23 cellular contexts compared by ENCODE assay signal in the genomic region with DNA sequence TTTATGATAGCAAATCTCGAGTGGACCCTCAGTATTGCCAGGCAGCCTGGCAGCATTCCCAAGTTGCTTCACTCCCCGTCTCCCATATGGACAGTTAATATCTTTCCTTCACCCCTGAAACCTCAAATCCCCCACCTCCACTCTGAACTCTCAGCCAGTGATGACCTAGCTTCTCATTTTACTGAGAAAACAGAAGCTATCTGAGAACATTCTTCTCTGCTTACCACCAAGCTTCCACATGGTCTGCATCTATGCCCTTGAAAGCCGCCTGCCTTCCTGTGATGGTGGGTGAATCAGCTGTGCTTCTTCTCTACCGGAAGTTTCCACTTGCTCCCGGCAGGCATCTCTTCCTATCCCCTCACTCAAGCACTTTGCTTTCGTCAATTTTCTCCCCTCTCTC.
DNase-seq lines count a peak whose midpoint lies in the region; ATAC-seq and TF ChIP-seq lines count a peak whose summit lies in the region.
"Had no signal": no experiment of that assay in that cellular context is flagged by ENCODE, and none has a peak within 500 bp of the region (broad histone marks: within the 10 kb centered on the region; RNA-seq: fewer than 3 reads in every experiment).

No MANE protein-coding gene starts in this region.

- no peaks in the 10 kb centered on the region for H3K36me3 Mint-ChIP-seq in activated CD4-positive, alpha-beta T cell treated with anti-CD3 and anti-CD28 coated beads, Interleukin-2, amount 10 ng/mL, durations not matched to agents 24 days and 14 days (ENCODE audit: low read depth)
- no peaks in the 10 kb centered on the region for H3K36me3 Mint-ChIP-seq in activated CD4-positive, alpha-beta T cell treated with anti-CD3 and anti-CD28 coated beads for 36 hours (ENCODE audit: low read depth)
- H3K36me3 Mint-ChIP-seq in GM23338 (ENCODE audit: low read depth) (no peaks in the 10 kb centered on the region), nephron progenitor cell (ENCODE audit: low read depth) (no peaks in the 10 kb centered on the region)
- H3K36me3 Mint-ChIP-seq: CD14-positive monocyte; CD8-positive, alpha-beta memory T cell had no signal

- in situ Hi-C loops in brain microvascular endothelial cell (cut with HindIII; ENCODE audit: low pct_ligation_motif_present, low sequenced_read_pairs), result no loop called here

- intact Hi-C loops in activated CD4-positive, alpha-beta T cell treated with anti-CD3 and anti-CD28 coated beads, Interleukin-2, amount 10 ng/mL, durations not matched to agents 24 days and 14 days (cut with micrococcal nuclease), result no loop called here
- intact Hi-C loops in activated CD4-positive, alpha-beta T cell treated with anti-CD3 and anti-CD28 coated beads for 36 hours (cut with DNase I, micrococcal nuclease), result no loop called here
- intact Hi-C loops in psoas muscle (cut with DNase I), result no loop called here

- no peaks in the 10 kb centered on the region for H3K27me3 Mint-ChIP-seq in activated CD4-positive, alpha-beta T cell treated with anti-CD3 and anti-CD28 coated beads, Interleukin-2, amount 10 ng/mL, durations not matched to agents 24 days and 14 days
- H3K27me3 Mint-ChIP-seq in activated CD4-positive, alpha-beta T cell treated with anti-CD3 and anti-CD28 coated beads for 36 hours, result peaks cover 4% of the 10 kb centered on the region
- no peaks in the 10 kb centered on the region for H3K27me3 Mint-ChIP-seq in GM23338 (ENCODE audit: insufficient read depth, low read depth, poor library complexity)
- peaks cover 3% of the 10 kb centered on the region for H3K27me3 Mint-ChIP-seq in nephron progenitor cell (ENCODE audit: low read depth, poor library complexity)

- H3K79me2 ChIP-seq in GM23338 (replicated peaks; ENCODE audit: insufficient read depth), result no peaks in the 10 kb centered on the region

- 67 to 74% (median 72%) methylated on average over 6 of the region's 6 CpGs for WGBS in psoas muscle, 3 donors

- POLR2A ChIA-PET in activated CD4-positive, alpha-beta T cell treated with anti-CD3 and anti-CD28 coated beads for 36 hours (lab: Charles Lee), result no interaction called here

- H3K27ac Mint-ChIP-seq in activated CD4-positive, alpha-beta T cell treated with anti-CD3 and anti-CD28 coated beads, Interleukin-2, amount 10 ng/mL, durations not matched to agents 24 days and 14 days, result no peak overlapping the region
- H3K27ac Mint-ChIP-seq in activated CD4-positive, alpha-beta T cell treated with anti-CD3 and anti-CD28 coated beads for 36 hours, result no peak overlapping the region
- H3K27ac Mint-ChIP-seq in GM23338 (no peak overlapping the region), nephron progenitor cell (no peak overlapping the region)
- H3K27ac Mint-ChIP-seq: CD14-positive monocyte; CD8-positive, alpha-beta memory T cell had no signal

- ATAC-seq in activated CD4-positive, alpha-beta T cell treated with anti-CD3 and anti-CD28 coated beads for 36 hours, result no peak
- ATAC-seq in GM23338 (no peak), psoas muscle (no peak)
- ATAC-seq: Right ventricle myocardium inferior had no signal

- H3K9me2 ChIP-seq in GM23338 (ENCODE audit: insufficient read depth), result peaks cover 13% of the 10 kb centered on the region

- H3K4me3 ChIP-seq in brain microvascular endothelial cell (ENCODE audit: low read depth, low read length) (no peak overlapping the region), GM23338 (no peak overlapping the region), psoas muscle (no peak overlapping the region)
- H3K4me3 ChIP-seq: PC-9, SJSA1 had no signal

- H3K4me3 Mint-ChIP-seq in activated CD4-positive, alpha-beta T cell treated with anti-CD3 and anti-CD28 coated beads, Interleukin-2, amount 10 ng/mL, durations not matched to agents 24 days and 14 days, result no peak overlapping the region
- no peak overlapping the region for H3K4me3 Mint-ChIP-seq in activated CD4-positive, alpha-beta T cell treated with anti-CD3 and anti-CD28 coated beads for 36 hours
- no peak overlapping the region for H3K4me3 Mint-ChIP-seq in GM23338
- H3K4me3 Mint-ChIP-seq in nephron progenitor cell, result no peak overlapping the region
- H3K4me3 Mint-ChIP-seq: CD14-positive monocyte; CD8-positive, alpha-beta memory T cell had no signal

- peak; percentile 25 for DNase-seq in activated CD4-positive, alpha-beta T cell treated with anti-CD3 and anti-CD28 coated beads, Interleukin-2, amount 10 ng/mL, durations not matched to agents 24 days and 14 days
- no peak for DNase-seq in activated CD4-positive, alpha-beta T cell treated with anti-CD3 and anti-CD28 coated beads for 36 hours
- DNase-seq in brain microvascular endothelial cell (peak; percentile 74), non-pigmented ciliary epithelial cell (ENCODE audit: low read depth) (peak; percentile 41), GM23338 (ENCODE audit: low spot score) (no peak), nephron progenitor cell (no peak), psoas muscle (no peak)
- DNase-seq: BE2C; CD8-positive, alpha-beta memory T cell; DMS79 treated with DMSO at 0.1 percent for 48 hours; H7; KG1; NCI-H1048; NCI-H1417; NCI-H1694 treated with DMSO at 0.1 percent for 48 hours; NCI-H2081; NCI-H2227 treated with DMSO at 0.1 percent for 48 hours; NCI-H526 treated with DMSO at 0.1 percent for 48 hours; PC-9 had no signal

- CTCF ChIA-PET in activated CD4-positive, alpha-beta T cell treated with anti-CD3 and anti-CD28 coated beads for 36 hours (lab: Charles Lee), result no interaction called here

- no peaks in the 10 kb centered on the region for H3K9me3 Mint-ChIP-seq in activated CD4-positive, alpha-beta T cell treated with anti-CD3 and anti-CD28 coated beads, Interleukin-2, amount 10 ng/mL, durations not matched to agents 24 days and 14 days
- no peaks in the 10 kb centered on the region for H3K9me3 Mint-ChIP-seq in activated CD4-positive, alpha-beta T cell treated with anti-CD3 and anti-CD28 coated beads for 36 hours (ENCODE audit: low read depth)
- H3K9me3 Mint-ChIP-seq in GM23338 (no peaks in the 10 kb centered on the region), nephron progenitor cell (no peaks in the 10 kb centered on the region)
- H3K9me3 Mint-ChIP-seq: CD8-positive, alpha-beta memory T cell had no signal

- no peaks in the 10 kb centered on the region for H3F3A ChIP-seq in GM23338 (replicated peaks; ENCODE audit: low read depth)

- H3K27ac ChIP-seq in brain microvascular endothelial cell (no peak overlapping the region), GM23338 (ENCODE audit: low read depth) (no peak overlapping the region), psoas muscle (no peak overlapping the region)
- H3K27ac ChIP-seq: 22Rv1, PC-9, SJSA1 had no signal

- no peaks in the 10 kb centered on the region for H3K36me3 ChIP-seq in brain microvascular endothelial cell (replicated peaks)
- no peaks in the 10 kb centered on the region for H3K36me3 ChIP-seq in GM23338 (ENCODE audit: insufficient read depth)
- no peaks in the 10 kb centered on the region for H3K36me3 ChIP-seq in psoas muscle (ENCODE audit: insufficient read depth in 1 of 2, low read depth in 1 of 2)
- H3K36me3 ChIP-seq: BE2C, SJSA1 had no signal

- H4K20me1 ChIP-seq in GM23338 (replicated peaks; ENCODE audit: insufficient read depth), result no peaks in the 10 kb centered on the region

- H3K4me2 ChIP-seq in GM23338, result no peak overlapping the region
- H3K4me2 ChIP-seq: PC-9 had no signal

- TF ChIP-seq CTCF in brain microvascular endothelial cell (IDR thresholded peaks at IDR 0.05; ENCODE audit: low read depth, low read length, missing control alignments), result no peak
- TF ChIP-seq CTCF in GM23338 (conservative IDR thresholded peaks at IDR 0.05; ENCODE audit: low read depth in 2 of 2), result no peak
- TF ChIP-seq CTCF in nephron progenitor cell (IDR thresholded peaks at IDR 0.05), result no peak
- no peak for TF ChIP-seq CTCF in psoas muscle (IDR thresholded peaks at IDR 0.05)

- H3K4me1 Mint-ChIP-seq in activated CD4-positive, alpha-beta T cell treated with anti-CD3 and anti-CD28 coated beads, Interleukin-2, amount 10 ng/mL, durations not matched to agents 24 days and 14 days, result no peaks in the 10 kb centered on the region
- H3K4me1 Mint-ChIP-seq in activated CD4-positive, alpha-beta T cell treated with anti-CD3 and anti-CD28 coated beads for 36 hours, result no peaks in the 10 kb centered on the region
- no peaks in the 10 kb centered on the region for H3K4me1 Mint-ChIP-seq in GM23338
- no peaks in the 10 kb centered on the region for H3K4me1 Mint-ChIP-seq in nephron progenitor cell
- H3K4me1 Mint-ChIP-seq: CD14-positive monocyte; CD8-positive, alpha-beta memory T cell had no signal

- H2AFZ ChIP-seq in GM23338, result no peak overlapping the region; the same call in 1 of the 2 replicates
- H2AFZ ChIP-seq: PC-9 had no signal

- H3K4me1 ChIP-seq in GM23338 (ENCODE audit: insufficient read depth) (no peaks in the 10 kb centered on the region), psoas muscle (no peaks in the 10 kb centered on the region)
- H3K4me1 ChIP-seq: BE2C, SJSA1 had no signal

- H3K27me3 ChIP-seq in brain microvascular endothelial cell (replicated peaks) (no peaks in the 10 kb centered on the region), GM23338 (ENCODE audit: insufficient read depth) (no peaks in the 10 kb centered on the region), psoas muscle (ENCODE audit: insufficient read depth in 3 of 3, low read length in 2 of 3) (peaks cover 0 to 4% (median 0%) of the 10 kb centered on the region in 3 donors)
- H3K27me3 ChIP-seq: BE2C, SJSA1 had no signal

- no peaks in the 10 kb centered on the region for H3K9me3 ChIP-seq in psoas muscle
- H3K9me3 ChIP-seq: BE2C, SJSA1 had no signal

Comparison
In these comparisons a context has a peak if more than half of its experiments do, and no peak if none do; other contexts are left out.
1. DNase-seq: peak in activated CD4-positive, alpha-beta T cell treated with anti-CD3 and anti-CD28 coated beads, Interleukin-2, amount 10 ng/mL, durations not matched to agents 24 days and 14 days (single experiment), brain microvascular endothelial cell (single experiment) and non-pigmented ciliary epithelial cell (single experiment); none in activated CD4-positive, alpha-beta T cell treated with anti-CD3 and anti-CD28 coated beads for 36 hours (single experiment), GM23338 (single experiment), nephron progenitor cell (single experiment) and psoas muscle (0 of 2).